ENCODE assay signal across 22 cellular contexts in genomic region chr13:80977168-80977567, GRCh38.
DNase-seq lines count a peak whose midpoint lies in the region; ATAC-seq, FAIRE-seq and TF ChIP-seq lines count a peak whose summit lies in the region.
"Had no signal": no experiment of that assay in that cellular context is flagged by ENCODE, and none has a peak within 500 bp of the region (broad histone marks: within the 10 kb centered on the region; RNA-seq: fewer than 3 reads in every experiment).

No MANE protein-coding gene starts in this region.

- H3K36me3 Mint-ChIP-seq in neural progenitor cell, result no peaks in the 10 kb centered on the region
- H3K36me3 Mint-ChIP-seq: CD8-positive, alpha-beta T cell had no signal

- peaks cover 3% of the 10 kb centered on the region for H3K27me3 Mint-ChIP-seq in neural progenitor cell (ENCODE audit: insufficient read depth, low read depth)
- H3K27me3 Mint-ChIP-seq: B cell; CD4-positive, alpha-beta T cell had no signal

- no peaks in the 10 kb centered on the region for H3K4me1 Mint-ChIP-seq in neural progenitor cell
- H3K4me1 Mint-ChIP-seq: B cell had no signal

- H3K4me1 ChIP-seq in foreskin keratinocyte (no peaks in the 10 kb centered on the region), neural progenitor cell (no peaks in the 10 kb centered on the region)
- H3K4me1 ChIP-seq: BLaER1 treated with 17β-estradiol and CSF1 and Interleukin-3, amounts not matched to agents 10 nM and 100 nM had no signal

- no peaks in the 10 kb centered on the region for H3K79me2 ChIP-seq in neural progenitor cell (ENCODE audit: low read depth)

- no peak overlapping the region for H3K27ac Mint-ChIP-seq in neural progenitor cell
- H3K27ac Mint-ChIP-seq: B cell; CD4-positive, alpha-beta T cell; CD8-positive, alpha-beta T cell had no signal

- no peak overlapping the region for H3K9ac ChIP-seq in neural progenitor cell
- H3K9ac ChIP-seq: BLaER1 treated with 17β-estradiol and CSF1 and Interleukin-3, amounts not matched to agents 10 nM and 100 nM had no signal

- no peaks in the 10 kb centered on the region for H3K9me3 ChIP-seq in neural progenitor cell (ENCODE audit: low read depth)
- H3K9me3 ChIP-seq: Caco-2 had no signal

- H3K4me2 ChIP-seq in neural progenitor cell, result no peak overlapping the region
- H3K4me2 ChIP-seq: BLaER1 treated with 17β-estradiol and CSF1 and Interleukin-3, amounts not matched to agents 10 nM and 100 nM had no signal

- in situ Hi-C loops in ACHN (cut with HindIII; ENCODE audit: low pct_ligation_motif_present, low pct_unique_long_range_greater_than_20kb, low sequenced_read_pairs), result no loop called here

- no peak overlapping the region for H3K27ac ChIP-seq in foreskin keratinocyte
- no peak overlapping the region for H3K27ac ChIP-seq in neural progenitor cell
- H3K27ac ChIP-seq: BLaER1 treated with 17β-estradiol and CSF1 and Interleukin-3, amounts not matched to agents 10 nM and 100 nM; C4-2B had no signal

- peak overlapping the region; percentile 77 for H2AFZ ChIP-seq in neural progenitor cell (replicated peaks)

- DNase-seq in bronchial epithelial cell (ENCODE audit: low read depth) (peak; percentile 29), foreskin keratinocyte (peak in 1 of 2 donors; percentile 18), neural progenitor cell (ENCODE audit: low spot score) (no peak), NOMO-1 treated with DMSO at 0.1 percent for 48 hours (lab: John Stamatoyannopoulos, UW; ENCODE audit: unreplicated experiment) (no peak), ACHN (no peak)
- no peak for DNase-seq in activated CD4-positive, alpha-beta T cell treated with anti-CD3 and anti-CD28 coated beads for 1 hour
- DNase-seq: 8988T; AML-193; Caco-2; Calu3; CD4-positive, alpha-beta T cell; CD8-positive, alpha-beta T cell; DMS79 treated with DMSO at 0.1 percent for 48 hours; GF-D8 had no signal

- H4K20me1 ChIP-seq in neural progenitor cell (ENCODE audit: low read depth), result no peaks in the 10 kb centered on the region
- H4K20me1 ChIP-seq: BLaER1 treated with 17β-estradiol and CSF1 and Interleukin-3, amounts not matched to agents 10 nM and 100 nM had no signal

- peaks cover 5% of the 10 kb centered on the region for H3K9me3 Mint-ChIP-seq in neural progenitor cell
- H3K9me3 Mint-ChIP-seq: CD4-positive, alpha-beta T cell; CD8-positive, alpha-beta T cell had no signal

- ATAC-seq in foreskin keratinocyte (peak; percentile 57), HG02852 (IDR thresholded peaks at IDR 0.05; ENCODE audit: unreplicated experiment) (no peak)
- ATAC-seq: CD8-positive, alpha-beta T cell had no signal

- H3F3A ChIP-seq in neural progenitor cell (ENCODE audit: low read depth), result no peaks in the 10 kb centered on the region

- no peaks in the 10 kb centered on the region for H3K27me3 ChIP-seq in bronchial epithelial cell (ENCODE audit: control insufficient read depth, insufficient read depth, low read length)
- no peaks in the 10 kb centered on the region for H3K27me3 ChIP-seq in foreskin keratinocyte
- no peaks in the 10 kb centered on the region for H3K27me3 ChIP-seq in neural progenitor cell
- H3K27me3 ChIP-seq: BLaER1 treated with 17β-estradiol and CSF1 and Interleukin-3, amounts not matched to agents 10 nM and 100 nM had no signal

- TF ChIP-seq CTCF in bronchial epithelial cell (IDR thresholded peaks at IDR 0.05; ENCODE audit: insufficient read depth, low read length, severe bottlenecking) (no peak), foreskin keratinocyte (conservative IDR thresholded peaks at IDR 0.05) (no peak), neural progenitor cell (IDR thresholded peaks at IDR 0.05) (no peak)

- FAIRE-seq in bronchial epithelial cell (lab: Jason Lieb, UNC), result no peak
- FAIRE-seq: A204.1, D721Med, GM12891, GM19239 had no signal

- H3K36me3 ChIP-seq in bronchial epithelial cell (ENCODE audit: control insufficient read depth, insufficient read depth, low read length), result no peaks in the 10 kb centered on the region
- no peaks in the 10 kb centered on the region for H3K36me3 ChIP-seq in neural progenitor cell
- H3K36me3 ChIP-seq: BLaER1 treated with 17β-estradiol and CSF1 and Interleukin-3, amounts not matched to agents 10 nM and 100 nM had no signal

- H3K4me3 Mint-ChIP-seq in neural progenitor cell, result no peak overlapping the region
- H3K4me3 Mint-ChIP-seq: B cell; CD4-positive, alpha-beta T cell; CD8-positive, alpha-beta T cell had no signal

- H3K4me3 ChIP-seq in bronchial epithelial cell (ENCODE audit: low read depth, low read length), result no peak overlapping the region
- H3K4me3 ChIP-seq in neural progenitor cell, result no peak overlapping the region
- H3K4me3 ChIP-seq: BLaER1 treated with 17β-estradiol and CSF1 and Interleukin-3, amounts not matched to agents 10 nM and 100 nM had no signal
